In genomic region chr10:34967411-34967880, GRCh38 we compare ENCODE assay signal across 13 cellular contexts.
DNase-seq lines count a peak whose midpoint lies in the region; ATAC-seq, FAIRE-seq and TF ChIP-seq lines count a peak whose summit lies in the region.
"Had no signal": no experiment of that assay in that cellular context is flagged by ENCODE, and none has a peak within 500 bp of the region (broad histone marks: within the 10 kb centered on the region; RNA-seq: fewer than 3 reads in every experiment).

No MANE protein-coding gene starts in this region.

- DNase-seq in AG04449 (ENCODE audit: low read depth, low spot score) (peak; percentile 59), adrenal gland (peak in 6 of 7 donors; percentile 19 to 69 (median 40)), frontal cortex (ENCODE audit: low spot score in 2 of 2) (peak; percentile 32 to 35), osteocyte (ENCODE audit: extremely low spot score, unreplicated experiment) (peak; percentile 86), islet precursor cell (no peak), HAP-1 (ENCODE audit: low spot score in 2 of 2) (no peak), DMS153 treated with DMSO at 0.1 percent for 48 hours (lab: John Stamatoyannopoulos, UW; ENCODE audit: unreplicated experiment) (no peak)
- DNase-seq: activated CD4-positive, alpha-beta T cell treated with anti-CD3 and anti-CD28 coated beads, Interleukin-2, amount 50 U/mL, for 1 hour; NCI-H2171 treated with DMSO at 0.1 percent for 48 hours had no signal

- 51 to 71% (median 54%) methylated on average over 8 to 10 of the region's 10 CpGs for WGBS in adrenal gland, 4 donors

- H3K36me3 ChIP-seq in adrenal gland (replicated peaks in 1 of 2) (no peaks in the 10 kb centered on the region), HAP-1 (replicated peaks) (no peaks in the 10 kb centered on the region)
- H3K36me3 ChIP-seq: SJSA1 had no signal

- H3K4me3 Mint-ChIP-seq in osteocyte (ENCODE audit: unreplicated experiment), result no peak overlapping the region
- H3K4me3 Mint-ChIP-seq: B cell, IgD-negative memory B cell had no signal

- peaks cover 3% of the 10 kb centered on the region for H3K27me3 Mint-ChIP-seq in osteocyte (ENCODE audit: unreplicated experiment)
- H3K27me3 Mint-ChIP-seq: B cell, IgD-negative memory B cell had no signal

- H3K4me3 ChIP-seq in AG04449 (ENCODE audit: low read depth, low read length) (no peak overlapping the region), adrenal gland (no peak overlapping the region), HAP-1 (no peak overlapping the region)
- H3K4me3 ChIP-seq: SJSA1 had no signal

- H3K27ac Mint-ChIP-seq in osteocyte (ENCODE audit: unreplicated experiment), result peak overlapping the region; percentile 71
- H3K27ac Mint-ChIP-seq: B cell, IgD-negative memory B cell had no signal

- ATAC-seq in HG02642 (IDR thresholded peaks at IDR 0.05; ENCODE audit: poor library complexity, unreplicated experiment), result no peak

- intact Hi-C loops in adrenal gland (cut with DNase I), result no loop called here

- H3K27me3 ChIP-seq in adrenal gland (no peaks in the 10 kb centered on the region), HAP-1 (ENCODE audit: low read depth) (no peaks in the 10 kb centered on the region)
- H3K27me3 ChIP-seq: SJSA1 had no signal

- no peaks in the 10 kb centered on the region for H3K9me3 ChIP-seq in adrenal gland (replicated peaks in 1 of 3)
- H3K9me3 ChIP-seq in HAP-1, result no peaks in the 10 kb centered on the region
- H3K9me3 ChIP-seq: SJSA1 had no signal

- TF ChIP-seq CTCF in AG04449 (IDR thresholded peaks at IDR 0.05; ENCODE audit: insufficient read depth, low read length, missing control alignments), result no peak
- no peak for TF ChIP-seq CTCF in adrenal gland (IDR thresholded peaks at IDR 0.05)
- TF ChIP-seq CTCF in osteocyte (IDR thresholded peaks at IDR 0.05), result no peak

- peaks cover 0 to 7% of the 10 kb centered on the region in 2 donors for H3K4me1 ChIP-seq in adrenal gland (replicated peaks in 1 of 2)
- no peaks in the 10 kb centered on the region for H3K4me1 ChIP-seq in HAP-1
- H3K4me1 ChIP-seq: SJSA1 had no signal

- in situ Hi-C loops in HAP-1 (cut with MboI; ENCODE audit: low sequenced_read_pairs), result no loop called here

- no peaks in the 10 kb centered on the region for H3K36me3 Mint-ChIP-seq in osteocyte (ENCODE audit: unreplicated experiment)
- H3K36me3 Mint-ChIP-seq: IgD-negative memory B cell had no signal

- FAIRE-seq in frontal cortex (lab: Jason Lieb, UNC), result no peak

- no peak for TF ChIP-seq POLR2A in adrenal gland (IDR thresholded peaks at IDR 0.05)

- POLR2A ChIA-PET in AG04449 (lab: Yijun Ruan, JAX), result no interaction called here

- peaks cover 17% of the 10 kb centered on the region for H3K4me1 Mint-ChIP-seq in osteocyte (ENCODE audit: unreplicated experiment)
- H3K4me1 Mint-ChIP-seq: B cell, IgD-negative memory B cell had no signal

- CTCF ChIA-PET in AG04449 (lab: Yijun Ruan, JAX), result interaction anchor here (0.6 to 1.7 kb wide), 3 partner anchors 18 to 242 kb away, joined by 3 to 4 read pairs (median 3); no protein-coding TSS in a partner anchor

- peak overlapping the region in 1 of 5 donors; percentile 27 for H3K27ac ChIP-seq in adrenal gland
- H3K27ac ChIP-seq: SJSA1 had no signal

- H3K9me3 Mint-ChIP-seq in osteocyte (ENCODE audit: unreplicated experiment), result no peaks in the 10 kb centered on the region
- H3K9me3 Mint-ChIP-seq: IgD-negative memory B cell had no signal

Comparison
In these comparisons a context has a peak if more than half of its experiments do, and no peak if none do; other contexts are left out.
1. DNase-seq: peak in AG04449 (single experiment), adrenal gland (6 of 7), frontal cortex (2 of 2) and osteocyte (single experiment); none in islet precursor cell (single experiment), HAP-1 (0 of 2) and DMS153 treated with DMSO at 0.1 percent for 48 hours (single experiment).